Comparison of ENCODE assay signal across 1 cellular context in the genomic region with DNA sequence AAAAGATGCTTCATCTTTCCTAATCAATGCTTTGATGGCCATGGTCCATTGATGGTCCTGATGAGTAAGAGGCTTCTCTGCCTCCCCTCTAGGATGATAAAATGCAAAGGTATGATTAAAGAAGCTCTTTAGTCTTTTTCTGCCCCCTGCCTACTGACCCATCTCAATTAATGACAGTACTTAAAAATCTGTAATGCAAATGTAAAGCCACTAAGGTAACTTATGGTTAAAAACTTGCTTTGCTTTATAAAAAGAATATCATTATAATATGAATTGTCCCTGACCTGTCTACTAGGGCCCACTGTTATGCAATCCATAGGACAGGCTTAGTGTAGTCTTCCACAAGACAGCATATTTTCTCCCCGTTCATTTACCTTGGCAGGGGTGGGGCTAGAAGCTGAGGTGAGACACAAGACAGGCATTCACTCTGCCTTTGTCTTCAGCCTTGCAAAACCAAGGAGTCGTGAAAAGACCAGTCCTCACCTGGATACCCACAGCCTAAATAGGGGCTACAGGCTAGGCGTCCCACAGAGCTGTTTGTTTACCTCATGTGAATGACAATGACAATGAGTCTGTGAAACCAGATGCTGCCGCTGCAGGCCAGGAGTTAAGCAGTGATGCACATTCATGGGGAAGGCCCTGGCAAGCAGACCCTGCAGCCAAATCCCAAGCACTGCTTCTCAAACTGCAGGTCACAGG.
TF ChIP-seq lines count a peak whose summit lies in the region.

No MANE protein-coding gene starts in this region.

TF ChIP-seq in WTC11, 78 proteins besides CTCF, POLR2A, EP300 and RAD21 (continued from another document):
- TF ChIP-seq, protein P1, sequence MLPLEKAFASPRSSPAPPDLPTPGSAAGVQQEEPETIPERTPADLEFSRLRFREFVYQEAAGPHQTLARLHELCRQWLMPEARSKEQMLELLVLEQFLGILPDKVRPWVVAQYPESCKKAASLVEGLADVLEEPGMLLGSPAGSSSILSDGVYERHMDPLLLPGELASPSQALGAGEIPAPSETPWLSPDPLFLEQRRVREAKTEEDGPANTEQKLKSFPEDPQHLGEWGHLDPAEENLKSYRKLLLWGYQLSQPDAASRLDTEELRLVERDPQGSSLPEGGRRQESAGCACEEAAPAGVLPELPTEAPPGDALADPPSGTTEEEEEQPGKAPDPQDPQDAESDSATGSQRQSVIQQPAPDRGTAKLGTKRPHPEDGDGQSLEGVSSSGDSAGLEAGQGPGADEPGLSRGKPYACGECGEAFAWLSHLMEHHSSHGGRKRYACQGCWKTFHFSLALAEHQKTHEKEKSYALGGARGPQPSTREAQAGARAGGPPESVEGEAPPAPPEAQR (CRISPR knock-in tag; IDR thresholded peaks at IDR 0.05) = no peak
